Comparison of ENCODE assay signal across 8 cellular contexts in the genomic region with DNA sequence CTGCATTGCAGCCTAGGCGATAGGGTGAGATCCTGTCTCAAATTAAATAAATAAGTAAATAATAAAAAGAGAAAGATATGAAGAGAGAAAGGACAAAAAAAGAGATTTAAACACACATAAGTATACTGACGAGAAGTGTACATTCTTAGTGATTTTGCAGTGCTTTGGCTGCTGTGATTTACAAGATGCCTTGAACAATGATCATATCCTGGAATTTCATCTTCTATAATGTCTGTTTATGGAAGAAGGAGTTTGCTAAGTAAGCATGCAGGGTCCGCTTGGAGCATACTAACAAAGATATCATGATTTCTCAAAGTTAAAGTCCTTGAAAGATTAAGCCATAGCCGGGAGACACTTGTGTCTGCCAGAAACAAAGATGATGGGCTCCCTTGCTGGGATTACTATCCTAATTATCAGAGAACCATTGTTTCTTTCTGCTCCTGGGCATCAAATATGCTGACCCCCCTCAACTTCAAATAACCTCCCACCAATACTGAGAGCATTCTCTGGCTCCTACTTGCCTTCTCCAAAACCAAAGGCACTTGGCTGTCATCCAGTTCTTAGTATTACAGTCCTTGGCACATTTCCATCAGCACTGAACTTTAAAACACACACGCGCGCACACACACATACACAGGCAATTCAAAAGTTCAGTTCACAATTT. TPM values are rescaled to one million over a fixed set of nuclear protein-coding genes. Genes with fewer than 3 reads are reported as not detected.
DNase-seq lines count a peak whose midpoint lies in the region; ATAC-seq and TF ChIP-seq lines count a peak whose summit lies in the region.

No MANE protein-coding gene starts in this region.

- no peak overlapping the region for H3K9ac ChIP-seq in mesendoderm (ENCODE audit: low read length)

- no peaks in the 10 kb centered on the region for H3K27me3 Mint-ChIP-seq in MCF 10A (ENCODE audit: insufficient read depth, unreplicated experiment)

- H3K4ac ChIP-seq in mesendoderm (ENCODE audit: low read depth, low read length), result no peak overlapping the region

- no peak overlapping the region for H2BK5ac ChIP-seq in mesendoderm (ENCODE audit: low read length)

- H3K4me3 ChIP-seq in BJ (ENCODE audit: low read depth, low read length) (no peak overlapping the region), mesendoderm (ENCODE audit: low read length) (no peak overlapping the region)

- H3K9me3 Mint-ChIP-seq in MCF 10A (ENCODE audit: unreplicated experiment), result no peaks in the 10 kb centered on the region

- no peak overlapping the region for H4K8ac ChIP-seq in mesendoderm (ENCODE audit: low read depth, low read length)

- intact Hi-C loops in MCF 10A (cut with micrococcal nuclease), result no loop called here

- no CpG with 5 or more reads among the region's 7 CpGs for WGBS in mesendoderm (ENCODE audit: extremely low coverage, insufficient coverage, low lambda C conversion rate)

- no peak overlapping the region for H2BK15ac ChIP-seq in mesendoderm (replicated peaks; ENCODE audit: low read depth)

- no peak overlapping the region for H2AK5ac ChIP-seq in mesendoderm (ENCODE audit: low read length)

- H3K36me3 ChIP-seq in BJ (ENCODE audit: control insufficient read depth, insufficient read depth, low read length) (no peaks in the 10 kb centered on the region), mesendoderm (ENCODE audit: control insufficient read depth, insufficient read depth, low read length) (no peaks in the 10 kb centered on the region)

- H3K27ac Mint-ChIP-seq in MCF 10A (ENCODE audit: low read depth, unreplicated experiment), result no peak overlapping the region

- H3K4me2 ChIP-seq in mesendoderm (ENCODE audit: low read length), result no peak overlapping the region

- H3K27ac ChIP-seq in mesendoderm (ENCODE audit: low read depth, low read length), result no peak overlapping the region

- no peak overlapping the region for H3K56ac ChIP-seq in mesendoderm (ENCODE audit: low read length)

- H3K4me3 Mint-ChIP-seq in MCF 10A (ENCODE audit: unreplicated experiment), result no peak overlapping the region

- H3K79me1 ChIP-seq in mesendoderm (ENCODE audit: low read length), result no peaks in the 10 kb centered on the region

- POLR2A ChIA-PET in BJ (lab: Charles Lee), result no interaction called here
- POLR2A ChIA-PET in MCF 10A (lab: Yijun Ruan, JAX), result no interaction called here

- no peaks in the 10 kb centered on the region for H3K27me3 ChIP-seq in BJ (ENCODE audit: control insufficient read depth, insufficient read depth, low read length)
- H3K27me3 ChIP-seq in mesendoderm (ENCODE audit: insufficient read depth, low read length, poor library complexity), result no peaks in the 10 kb centered on the region

- ATAC-seq in HG03097 (IDR thresholded peaks at IDR 0.05; ENCODE audit: low FRiP score, unreplicated experiment) (no peak), HG02938 (IDR thresholded peaks at IDR 0.05; ENCODE audit: unreplicated experiment) (no peak), HG03432 (IDR thresholded peaks at IDR 0.05; ENCODE audit: unreplicated experiment) (no peak)

- CTCF ChIA-PET in BJ (lab: Yijun Ruan, JAX), result no interaction called here
- CTCF ChIA-PET in MCF 10A (lab: Yijun Ruan, JAX), result no interaction called here

- TF ChIP-seq CTCF in BJ (IDR thresholded peaks at IDR 0.05; ENCODE audit: insufficient read depth, low read depth, low read length) (no peak), MCF 10A (IDR thresholded peaks at IDR 0.05; ENCODE audit: unreplicated experiment) (no peak)

- H3K79me2 ChIP-seq in mesendoderm (ENCODE audit: control insufficient read depth, insufficient read depth, low read length), result no peaks in the 10 kb centered on the region

- DNase-seq in BJ (ENCODE audit: low read depth), result peak; percentile 14
- DNase-seq in NCI-H1105 treated with DMSO at 0.1 percent for 48 hours (lab: John Stamatoyannopoulos, UW), result peak; percentile 94
- DNase-seq in MCF 10A (ENCODE audit: unreplicated experiment), result peak; percentile 86
- peak; percentile 45 for DNase-seq in mesendoderm
- no peak for DNase-seq in NK-92 treated with Interleukin-12 subunit alpha and Interleukin-12 subunit beta, amount 100 ng/mL, for 24 hours (lab: John Stamatoyannopoulos, UW)

- no peak overlapping the region for H3K18ac ChIP-seq in mesendoderm (ENCODE audit: low read length)

- no peaks in the 10 kb centered on the region for H3K36me3 Mint-ChIP-seq in MCF 10A (ENCODE audit: insufficient read depth, unreplicated experiment)

- H3K4me1 ChIP-seq in mesendoderm (ENCODE audit: control insufficient read depth, low read depth, low read length), result no peaks in the 10 kb centered on the region

- no TSS peak for BruUV-seq in MCF 10A (replicated peaks; lab: Mats Ljungman, UMichigan)

- H2BK120ac ChIP-seq in mesendoderm (ENCODE audit: low read depth, low read length), result no peak overlapping the region

- peaks cover 19% of the 10 kb centered on the region for H3K4me1 Mint-ChIP-seq in MCF 10A (ENCODE audit: insufficient read depth, unreplicated experiment)

- no peak overlapping the region for H4K5ac ChIP-seq in mesendoderm (ENCODE audit: low read length)

- H3K23ac ChIP-seq in mesendoderm (ENCODE audit: low read length), result no peak overlapping the region

RNA-seq across cellular contexts. Expression of gene STAM2, which starts 47.5 kb away (rescaled TPM):
- polyA plus RNA-seq in BJ (2011; rRNA removed), result 12.4 and 23.5 TPM in 2 replicates
- polyA minus RNA-seq in BJ (2011; rRNA and poly(A)+ RNA removed), result 18.4 and 22.7 TPM in 2 replicates
- total RNA-seq in MCF 10A (2022), result 27.6 and 35.3 TPM in 2 replicates
- polyA plus RNA-seq in mesendoderm (2013, experiment 1 of 2), result 8.4 TPM
- polyA plus RNA-seq in mesendoderm (2013, experiment 2 of 2), result 8.8 TPM
